In the genomic region with DNA sequence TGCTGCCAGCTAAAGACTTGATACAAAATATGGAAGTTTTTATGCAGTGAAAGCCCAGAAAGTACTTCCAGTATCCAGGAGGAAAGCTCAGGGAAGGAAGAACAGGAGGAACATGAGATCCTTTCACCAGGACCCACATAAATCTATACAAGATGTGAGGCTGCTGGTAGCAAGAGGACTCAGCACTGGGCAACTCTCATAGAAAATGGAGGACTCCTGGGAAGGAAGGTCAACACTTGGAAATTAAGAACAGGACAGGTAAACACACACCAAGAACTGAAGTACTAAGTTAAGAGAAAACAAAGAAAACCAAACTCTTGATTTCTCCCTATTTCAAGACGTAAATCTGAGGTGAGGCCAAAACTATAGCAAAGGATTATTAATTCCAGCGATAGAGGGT, we compare ENCODE assay signal across 33 cellular contexts.
"Had no signal": no experiment of that assay in that cellular context is flagged by ENCODE, and none has a peak within 500 bp of the region (broad histone marks: within the 10 kb centered on the region; RNA-seq: fewer than 3 reads in every experiment).

No MANE protein-coding gene starts in this region.

- H3K4me3 ChIP-seq: body of pancreas, esophagus muscularis mucosa, gastrocnemius medialis, heart left ventricle had no signal

- H3K4me3 Mint-ChIP-seq: activated B cell treated with CpG ODN at 0.5 μM for 24 hours; activated CD8-positive, alpha-beta T cell treated with anti-CD3 and anti-CD28 coated beads for 36 hours; activated naive CD8-positive, alpha-beta T cell; activated T-cell treated with anti-CD3 and anti-CD28 coated beads, Interleukin-2, amount 50 U/mL, for 4 hours; activated T-helper 17 cell treated with anti-CD3 and anti-CD28 coated beads, Interleukin-2, amount 50 U/mL, for 72 hours; effector memory CD8-positive, alpha-beta T cell; T-helper 17 cell; T-helper 2 cell treated with Interferon-gamma antibody and Interleukin-4, amounts not matched to agents 5 μg/mL and 100 μg/mL, for 36 hours had no signal

- ATAC-seq: activated CD4-positive, CD25-positive, alpha-beta regulatory T cell treated with anti-CD3 and anti-CD28 coated beads, Interleukin-2, amount 50 U/mL, for 24 hours; activated CD8-positive, alpha-beta T cell treated with anti-CD3 and anti-CD28 coated beads for 36 hours; activated T-cell treated with anti-CD3 and anti-CD28 coated beads, Interleukin-2, amount 50 U/mL, for 4 hours; activated T-helper 17 cell treated with anti-CD3 and anti-CD28 coated beads, Interleukin-2, amount 50 U/mL, for 72 hours; body of pancreas; effector memory CD8-positive, alpha-beta T cell; foreskin keratinocyte; gastrocnemius medialis; heart left ventricle; T-helper 17 cell had no signal

- H3K27ac ChIP-seq: body of pancreas, esophagus muscularis mucosa, foreskin keratinocyte, gastrocnemius medialis, heart left ventricle, WERI-Rb-1 had no signal

- H3K9me3 Mint-ChIP-seq: activated B cell treated with CpG ODN at 0.5 μM for 24 hours; activated CD8-positive, alpha-beta T cell treated with anti-CD3 and anti-CD28 coated beads for 36 hours; activated T-cell treated with anti-CD3 and anti-CD28 coated beads, Interleukin-2, amount 50 U/mL, for 4 hours; activated T-helper 17 cell treated with anti-CD3 and anti-CD28 coated beads, Interleukin-2, amount 50 U/mL, for 72 hours; effector memory CD8-positive, alpha-beta T cell; T-helper 2 cell treated with Interferon-gamma antibody and Interleukin-4, amounts not matched to agents 5 μg/mL and 100 μg/mL, for 36 hours had no signal

- H3K27me3 Mint-ChIP-seq: activated B cell treated with CpG ODN at 0.5 μM for 24 hours; activated CD8-positive, alpha-beta T cell treated with anti-CD3 and anti-CD28 coated beads for 36 hours; activated naive CD8-positive, alpha-beta T cell; activated T-helper 17 cell treated with anti-CD3 and anti-CD28 coated beads, Interleukin-2, amount 50 U/mL, for 72 hours; effector memory CD8-positive, alpha-beta T cell; T-helper 17 cell had no signal

- H3K36me3 ChIP-seq: esophagus muscularis mucosa, gastrocnemius medialis, heart left ventricle, WERI-Rb-1 had no signal

- H3K4me1 ChIP-seq: body of pancreas, foreskin keratinocyte, gastrocnemius medialis had no signal

- H3K27ac Mint-ChIP-seq: activated B cell treated with CpG ODN at 0.5 μM for 24 hours; activated CD8-positive, alpha-beta T cell treated with anti-CD3 and anti-CD28 coated beads for 36 hours; activated naive CD8-positive, alpha-beta T cell; activated T-helper 17 cell treated with anti-CD3 and anti-CD28 coated beads, Interleukin-2, amount 50 U/mL, for 72 hours; effector memory CD8-positive, alpha-beta T cell; T-helper 17 cell; T-helper 2 cell treated with Interferon-gamma antibody and Interleukin-4, amounts not matched to agents 5 μg/mL and 100 μg/mL, for 36 hours had no signal

- DNase-seq: activated B cell treated with CpG ODN at 0.5 μM for 24 hours; activated CD4-positive, alpha-beta T cell treated with anti-CD3 and anti-CD28 coated beads for 48 hours; activated CD4-positive, alpha-beta T cell treated with anti-CD3 and anti-CD28 coated beads, Interleukin-2, amount 50 U/mL, for 1 hour; activated CD4-positive, alpha-beta T cell treated with anti-CD3 and anti-CD28 coated beads, Interleukin-2, amount 50 U/mL, for 48 hours; activated CD8-positive, alpha-beta memory T cell treated with anti-CD3 and anti-CD28 coated beads for 24 hours; activated CD8-positive, alpha-beta T cell treated with anti-CD3 and anti-CD28 coated beads for 36 hours; activated effector memory CD4-positive, alpha-beta T cell treated with Interleukin-2 at 50 U/mL for 16 hours; activated gamma-delta T cell treated with Interleukin-2 at 50 U/mL for 16 hours; activated naive CD4-positive, alpha-beta T cell treated with anti-CD3 and anti-CD28 coated beads, Interleukin-2, amount 50 U/mL, for 16 hours; activated naive CD4-positive, alpha-beta T cell treated with Interleukin-2 at 50 U/mL for 16 hours; activated T-cell treated with anti-CD3 and anti-CD28 coated beads, Interleukin-2, amount 50 U/mL, for 4 hours; amniotic stem cell; aorta; body of pancreas; caudate nucleus; cortex of kidney; dermis blood vessel endothelial cell; effector CD4-positive, alpha-beta T cell; effector memory CD8-positive, alpha-beta T cell; erythroblast; foreskin keratinocyte; gastrocnemius medialis; glutamatergic neuron; heart left ventricle; T-helper 17 cell; T1000; WERI-Rb-1 had no signal

- H3K27me3 ChIP-seq: body of pancreas, esophagus muscularis mucosa, foreskin keratinocyte, gastrocnemius medialis, heart left ventricle had no signal

- FAIRE-seq: colon had no signal

- H3K4me1 Mint-ChIP-seq: activated B cell treated with CpG ODN at 0.5 μM for 24 hours; activated T-helper 17 cell treated with anti-CD3 and anti-CD28 coated beads, Interleukin-2, amount 50 U/mL, for 72 hours; T-helper 17 cell had no signal

- H3K36me3 Mint-ChIP-seq: activated naive CD8-positive, alpha-beta T cell had no signal

- H3K9me3 ChIP-seq: body of pancreas, esophagus muscularis mucosa, gastrocnemius medialis, heart left ventricle had no signal
